ENCODE assay signal across 1 cellular context in genomic region chr3:105868450-105868744, GRCh38.
TF ChIP-seq lines count a peak whose summit lies in the region.

No MANE protein-coding gene starts in this region.

TF ChIP-seq in K562, 482 proteins besides CTCF, POLR2A, EP300 and RAD21 (continued from another document and continues in another):
- TF ChIP-seq SRSF9 (IDR thresholded peaks at IDR 0.05; ENCODE audit: borderline replicate concordance, low read depth, low read length): no peak
- TF ChIP-seq CTBP1 (IDR thresholded peaks at IDR 0.05; ENCODE audit: borderline replicate concordance): 0 out of 2 replicates have a peak, but pooled peaks have one; percentile 3
- TF ChIP-seq ZNF124 (CRISPR knock-in tag; IDR thresholded peaks at IDR 0.05): no peak
- no peak for TF ChIP-seq NFATC3 (IDR thresholded peaks at IDR 0.05)
- TF ChIP-seq ZFP91 (CRISPR knock-in tag; IDR thresholded peaks at IDR 0.05): no peak
- TF ChIP-seq MBD1 (CRISPR knock-in tag; IDR thresholded peaks at IDR 0.05): no peak
- no peak for TF ChIP-seq KDM4B (IDR thresholded peaks at IDR 0.05; ENCODE audit: borderline replicate concordance in 2 of 2, low read depth in 1 of 2)
- peak; percentile 66 for TF ChIP-seq RBBP5 (IDR thresholded peaks at IDR 0.05; ENCODE audit: borderline replicate concordance, insufficient read depth, low read length, poor library complexity, severe bottlenecking)
- no peak for TF ChIP-seq SMAD4 (CRISPR knock-in tag; conservative IDR thresholded peaks at IDR 0.05)
- TF ChIP-seq SAP30 (IDR thresholded peaks at IDR 0.05; ENCODE audit: borderline replicate concordance, insufficient read depth, low read depth, low read length, poor library complexity, severe bottlenecking): peak; percentile 35
- no peak for TF ChIP-seq U2AF2 (optimal IDR thresholded peaks at IDR 0.05; ENCODE audit: low read depth, low read length)
- no peak for TF ChIP-seq RBM22 (IDR thresholded peaks at IDR 0.05; ENCODE audit: low read depth, low read length, poor library complexity, severe bottlenecking)
- TF ChIP-seq ZNF263 (CRISPR knock-in tag; IDR thresholded peaks at IDR 0.05; ENCODE audit: borderline replicate concordance): peak; percentile 89
- no peak for TF ChIP-seq ASH1L (IDR thresholded peaks at IDR 0.05; ENCODE audit: borderline replicate concordance, low read depth, partially characterized antibody)
- TF ChIP-seq ZNF407 (IDR thresholded peaks at IDR 0.05; ENCODE audit: low read depth): no peak
- TF ChIP-seq NCOA2 (IDR thresholded peaks at IDR 0.05; ENCODE audit: partially characterized antibody in 2 of 2): no peak
- TF ChIP-seq RNF219 (CRISPR knock-in tag; IDR thresholded peaks at IDR 0.05): no peak
- TF ChIP-seq MCM5 (IDR thresholded peaks at IDR 0.05; ENCODE audit: low read depth): no peak
- peak; percentile 48 for TF ChIP-seq CHD1 (IDR thresholded peaks at IDR 0.05; ENCODE audit: low read length)
- no peak for TF ChIP-seq FOXJ2 (tag; IDR thresholded peaks at IDR 0.05)
- no peak for TF ChIP-seq NCOA1 (IDR thresholded peaks at IDR 0.05; ENCODE audit: low read depth)
- TF ChIP-seq NONO (IDR thresholded peaks at IDR 0.05; ENCODE audit: low read depth in 2 of 2, low read length in 1 of 2): no peak
- TF ChIP-seq RREB1 (CRISPR knock-in tag; IDR thresholded peaks at IDR 0.05): no peak
- TF ChIP-seq ZEB2 (IDR thresholded peaks at IDR 0.05): no peak
- TF ChIP-seq RUNX1 (IDR thresholded peaks at IDR 0.05; ENCODE audit: low read depth): no peak
- TF ChIP-seq HMGXB4 (CRISPR knock-in tag; IDR thresholded peaks at IDR 0.05): no peak
- TF ChIP-seq PTRF (tag; IDR thresholded peaks at IDR 0.05): no peak
- TF ChIP-seq ZZZ3 (IDR thresholded peaks at IDR 0.05): no peak
- no peak for TF ChIP-seq ZSCAN32 (CRISPR knock-in tag; IDR thresholded peaks at IDR 0.05)
- no peak for TF ChIP-seq TAF7 (tag; IDR thresholded peaks at IDR 0.05)
- TF ChIP-seq ZNF449 (CRISPR knock-in tag; IDR thresholded peaks at IDR 0.05): no peak
- no peak for TF ChIP-seq MECOM (CRISPR knock-in tag; IDR thresholded peaks at IDR 0.05)
- no peak for TF ChIP-seq ZNF408 (CRISPR knock-in tag; IDR thresholded peaks at IDR 0.05; ENCODE audit: low read depth)
- peak in 1 of 2 experiments; percentile 34 for TF ChIP-seq E2F6 (IDR thresholded peaks at IDR 0.05; ENCODE audit: borderline replicate concordance in 1 of 2, extremely low read depth in 1 of 2, insufficient read depth in 1 of 2, insufficient read length in 1 of 2, low read depth in 1 of 2, low read length in 1 of 2, poor library complexity in 1 of 2, severe bottlenecking in 1 of 2)
